34 cellular contexts compared by ENCODE assay signal in the genomic region with DNA sequence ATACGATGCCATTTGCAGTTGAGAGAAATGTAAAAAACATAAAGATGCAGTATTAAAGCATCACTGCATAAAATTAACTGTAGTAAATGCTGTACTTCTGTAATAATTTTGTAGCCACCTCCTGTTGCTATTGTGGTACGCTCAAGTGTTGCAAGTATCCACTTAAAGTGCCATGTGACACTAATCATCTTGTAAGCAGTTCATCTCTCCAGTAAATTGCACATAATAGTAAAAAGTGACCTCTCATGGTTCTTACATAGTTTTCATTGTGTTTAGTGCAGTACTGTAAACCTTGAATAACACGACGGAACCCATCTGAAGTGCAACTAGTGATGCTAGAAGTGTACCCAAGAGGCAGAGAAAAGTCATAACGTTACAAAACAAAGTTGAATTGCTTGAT.
"Had no signal": no experiment of that assay in that cellular context is flagged by ENCODE, and none has a peak within 500 bp of the region (broad histone marks: within the 10 kb centered on the region; RNA-seq: fewer than 3 reads in every experiment).

No MANE protein-coding gene starts in this region.

- H3K4me1 ChIP-seq: Peyer's patch, SJSA1 had no signal

- H3K27me3 ChIP-seq: brain microvascular endothelial cell, Peyer's patch, SJSA1 had no signal

- H3K36me3 ChIP-seq: brain microvascular endothelial cell, Peyer's patch, SJSA1 had no signal

- H3K27ac Mint-ChIP-seq: activated CD4-positive, alpha-beta memory T cell treated with anti-CD3 and anti-CD28 coated beads for 36 hours; activated CD4-positive, alpha-beta T cell treated with anti-CD3 and anti-CD28 coated beads for 36 hours; activated CD8-positive, alpha-beta memory T cell treated with anti-CD3 and anti-CD28 coated beads, Interleukin-2, amount 10 ng/mL, durations not matched to agents 7 days and 5 days; activated naive CD8-positive, alpha-beta T cell treated with anti-CD3 and anti-CD28 coated beads for 36 hours; activated T-cell treated with anti-CD3 and anti-CD28 coated beads, Interleukin-2, amount 50 U/mL, for 72 hours; activated T-helper 17 cell treated with anti-CD3 and anti-CD28 coated beads, Interleukin-2, amount 50 U/mL, for 72 hours; IgD-negative memory B cell; T-helper 1 cell treated with Interleukin-12 subunit alpha and Interleukin-12 subunit beta and Interleukin-4 antibody, amounts not matched to agents 30 μg/mL and 1 μg/mL, for 36 hours; T-helper 2 cell treated with Interferon-gamma antibody and Interleukin-4, amounts not matched to agents 5 μg/mL and 100 μg/mL, for 36 hours; WTC11 had no signal

- H3K9me3 ChIP-seq: Peyer's patch, SJSA1, SK-N-SH had no signal

- ATAC-seq: activated CD4-positive, alpha-beta T cell treated with anti-CD3 and anti-CD28 coated beads for 36 hours; activated CD4-positive, CD25-positive, alpha-beta regulatory T cell treated with anti-CD3 and anti-CD28 coated beads, Interleukin-2, amount 50 U/mL, for 24 hours; activated CD8-positive, alpha-beta memory T cell treated with anti-CD3 and anti-CD28 coated beads, Interleukin-2, amount 10 ng/mL, durations not matched to agents 7 days and 5 days; activated T-cell treated with anti-CD3 and anti-CD28 coated beads, Interleukin-2, amount 50 U/mL, for 72 hours; activated T-helper 17 cell treated with anti-CD3 and anti-CD28 coated beads, Interleukin-2, amount 50 U/mL, for 72 hours; PC-3; WTC11 had no signal

- H3K9me3 Mint-ChIP-seq: activated naive CD8-positive, alpha-beta T cell treated with anti-CD3 and anti-CD28 coated beads for 36 hours; T-helper 2 cell treated with Interferon-gamma antibody and Interleukin-4, amounts not matched to agents 5 μg/mL and 100 μg/mL, for 36 hours had no signal

- H3K36me3 Mint-ChIP-seq: activated CD4-positive, alpha-beta memory T cell treated with anti-CD3 and anti-CD28 coated beads for 36 hours; activated CD8-positive, alpha-beta memory T cell treated with anti-CD3 and anti-CD28 coated beads, Interleukin-2, amount 10 ng/mL, durations not matched to agents 7 days and 5 days; activated naive CD8-positive, alpha-beta T cell treated with anti-CD3 and anti-CD28 coated beads for 36 hours; IgD-negative memory B cell; WTC11 had no signal

- H3K4me3 Mint-ChIP-seq: activated CD4-positive, alpha-beta memory T cell treated with anti-CD3 and anti-CD28 coated beads for 36 hours; activated CD4-positive, alpha-beta T cell treated with anti-CD3 and anti-CD28 coated beads for 36 hours; activated CD8-positive, alpha-beta memory T cell treated with anti-CD3 and anti-CD28 coated beads, Interleukin-2, amount 10 ng/mL, durations not matched to agents 7 days and 5 days; activated naive CD8-positive, alpha-beta T cell treated with anti-CD3 and anti-CD28 coated beads for 36 hours; activated T-cell treated with anti-CD3 and anti-CD28 coated beads, Interleukin-2, amount 50 U/mL, for 72 hours; activated T-helper 17 cell treated with anti-CD3 and anti-CD28 coated beads, Interleukin-2, amount 50 U/mL, for 72 hours; IgD-negative memory B cell; T-helper 1 cell treated with Interleukin-12 subunit alpha and Interleukin-12 subunit beta and Interleukin-4 antibody, amounts not matched to agents 30 μg/mL and 1 μg/mL, for 36 hours; T-helper 2 cell treated with Interferon-gamma antibody and Interleukin-4, amounts not matched to agents 5 μg/mL and 100 μg/mL, for 36 hours; WTC11 had no signal

- H3K27me3 Mint-ChIP-seq: activated CD4-positive, alpha-beta memory T cell treated with anti-CD3 and anti-CD28 coated beads for 36 hours; activated CD4-positive, alpha-beta T cell treated with anti-CD3 and anti-CD28 coated beads for 36 hours; activated CD8-positive, alpha-beta memory T cell treated with anti-CD3 and anti-CD28 coated beads, Interleukin-2, amount 10 ng/mL, durations not matched to agents 7 days and 5 days; activated naive CD8-positive, alpha-beta T cell treated with anti-CD3 and anti-CD28 coated beads for 36 hours; activated T-helper 17 cell treated with anti-CD3 and anti-CD28 coated beads, Interleukin-2, amount 50 U/mL, for 72 hours; IgD-negative memory B cell had no signal

- H3K4me3 ChIP-seq: Peyer's patch, SJSA1 had no signal

- H3K27ac ChIP-seq: brain microvascular endothelial cell, Peyer's patch, SJSA1 had no signal

- H3K4me1 Mint-ChIP-seq: activated CD4-positive, alpha-beta T cell treated with anti-CD3 and anti-CD28 coated beads for 36 hours; activated CD8-positive, alpha-beta memory T cell treated with anti-CD3 and anti-CD28 coated beads, Interleukin-2, amount 10 ng/mL, durations not matched to agents 7 days and 5 days; activated naive CD8-positive, alpha-beta T cell treated with anti-CD3 and anti-CD28 coated beads for 36 hours; activated T-helper 17 cell treated with anti-CD3 and anti-CD28 coated beads, Interleukin-2, amount 50 U/mL, for 72 hours; IgD-negative memory B cell had no signal

- DNase-seq: activated CD4-positive, alpha-beta memory T cell treated with anti-CD3 and anti-CD28 coated beads for 36 hours; activated CD4-positive, alpha-beta T cell treated with anti-CD3 and anti-CD28 coated beads for 36 hours; activated CD4-positive, alpha-beta T cell treated with anti-CD3 and anti-CD28 coated beads, Interleukin-2, amount 50 U/mL, for 1 hour; activated CD8-positive, alpha-beta memory T cell treated with anti-CD3 and anti-CD28 coated beads for 24 hours; activated CD8-positive, alpha-beta memory T cell treated with anti-CD3 and anti-CD28 coated beads, Interleukin-2, amount 10 ng/mL, durations not matched to agents 7 days and 5 days; activated effector memory CD4-positive, alpha-beta T cell treated with anti-CD3 and anti-CD28 coated beads, Interleukin-2, amount 50 U/mL, for 16 hours; activated naive CD4-positive, alpha-beta T cell; activated naive CD4-positive, alpha-beta T cell treated with anti-CD3 and anti-CD28 coated beads, Interleukin-2, amount 50 U/mL, for 16 hours; activated naive CD8-positive, alpha-beta T cell treated with anti-CD3 and anti-CD28 coated beads for 36 hours; activated T-cell treated with anti-CD3 and anti-CD28 coated beads, Interleukin-2, amount 50 U/mL, for 1 hour; activated T-cell treated with anti-CD3 and anti-CD28 coated beads, Interleukin-2, amount 50 U/mL, for 72 hours; amniotic stem cell; aorta; brain microvascular endothelial cell; central memory CD4-positive, alpha-beta T cell; Karpas-422; KBM-7; NCI-H187 treated with DMSO at 0.1 percent for 48 hours; NCI-H2171 treated with DMSO at 0.1 percent for 48 hours; NCI-H2227 treated with DMSO at 0.1 percent for 48 hours; NCI-H446; NCI-H526 treated with DMSO at 0.1 percent for 48 hours; PC-3; Peyer's patch; RPMI8226; SHP77 treated with DMSO at 0.1 percent for 48 hours; SK-N-SH had no signal
